Comparison of ENCODE assay signal across 12 cellular contexts in the genomic region with DNA sequence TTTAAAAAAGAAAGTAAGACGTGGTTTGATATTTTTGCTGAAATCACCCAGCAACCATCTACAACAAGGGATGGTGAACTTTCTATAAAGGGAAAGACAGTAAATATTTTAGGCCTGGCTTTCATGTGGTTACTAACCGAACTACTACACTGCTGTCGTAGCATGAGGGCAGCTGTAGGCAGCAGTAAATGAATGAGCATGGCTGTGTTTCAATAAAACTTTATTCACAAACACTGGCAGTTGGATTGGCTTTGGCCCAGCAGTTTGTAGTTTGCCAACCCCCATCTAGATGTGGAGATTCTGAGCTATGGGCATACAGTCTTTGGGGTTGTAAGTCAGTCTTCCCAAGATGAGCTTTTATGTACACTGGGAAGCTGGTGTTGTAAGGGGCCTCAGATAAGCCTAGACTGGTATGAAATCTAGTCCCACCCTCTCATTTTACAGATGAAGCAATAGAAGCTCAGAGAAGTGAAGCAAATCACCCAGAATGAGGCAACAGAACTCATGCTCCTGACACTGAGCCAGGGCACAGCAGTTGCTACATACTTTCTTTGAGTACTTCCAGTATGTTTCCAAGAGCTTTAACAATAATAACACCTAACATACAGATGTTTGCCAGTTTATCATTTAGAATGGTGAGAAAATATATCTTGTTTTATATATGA.
A peak's percentile ranks its signal among the peaks of the same experiment; 100 is the strongest.
DNase-seq lines count a peak whose midpoint lies in the region; ATAC-seq and TF ChIP-seq lines count a peak whose summit lies in the region.
"Had no signal": no experiment of that assay in that cellular context is flagged by ENCODE, and none has a peak within 500 bp of the region (broad histone marks: within the 10 kb centered on the region; RNA-seq: fewer than 3 reads in every experiment).

No MANE protein-coding gene starts in this region.

- H3K27ac ChIP-seq in adrenal gland (peak overlapping the region in 2 of 5 donors; percentile 40 to 74), gastrocnemius medialis (peak overlapping the region; percentile 65 to 79 (median 74))

- H3K27me3 ChIP-seq in BJ (ENCODE audit: control insufficient read depth, insufficient read depth, low read length) (no peaks in the 10 kb centered on the region), adrenal gland (no peaks in the 10 kb centered on the region), gastrocnemius medialis (no peaks in the 10 kb centered on the region)

- intact Hi-C loops in adrenal gland (cut with DNase I) (no loop called here), Right ventricle myocardium superior (cut with DNase I) (loop anchor here (5.0 kb wide), 2 partner anchors 131 to 201 kb away; no protein-coding TSS in a partner anchor), gastrocnemius medialis (cut with DNase I; ENCODE audit: low total_unique reads) (loop anchor here (2.0 kb wide), 1 partner anchor 138 kb away; no protein-coding TSS in a partner anchor)

- no peak overlapping the region for H3K27ac Mint-ChIP-seq in stimulated activated naive B cell treated with anti-CD40 and anti-IgM and Interleukin-4, amounts not matched to agents 10 μg/mL and 1 μg/mL and 100 μg/mL, for 72 hours

- 74 to 94% (median 89%) methylated on average over 3 of the region's 3 CpGs for WGBS in adrenal gland, 4 donors

- no peak for TF ChIP-seq POLR2A in adrenal gland (IDR thresholded peaks at IDR 0.05)
- TF ChIP-seq POLR2A in gastrocnemius medialis (IDR thresholded peaks at IDR 0.05) = no peak

- no peaks in the 10 kb centered on the region for H3K36me3 Mint-ChIP-seq in stimulated activated naive B cell treated with anti-CD40 and anti-IgM and Interleukin-4, amounts not matched to agents 10 μg/mL and 1 μg/mL and 100 μg/mL, for 72 hours

- no peak overlapping the region for H3K4me3 Mint-ChIP-seq in stimulated activated naive B cell treated with anti-CD40 and anti-IgM and Interleukin-4, amounts not matched to agents 10 μg/mL and 1 μg/mL and 100 μg/mL, for 72 hours

- H3K4me1 Mint-ChIP-seq in stimulated activated naive B cell treated with anti-CD40 and anti-IgM and Interleukin-4, amounts not matched to agents 10 μg/mL and 1 μg/mL and 100 μg/mL, for 72 hours = no peaks in the 10 kb centered on the region

- TF ChIP-seq CTCF in BJ (IDR thresholded peaks at IDR 0.05; ENCODE audit: insufficient read depth, low read depth, low read length) = no peak
- no peak for TF ChIP-seq CTCF in adrenal gland (IDR thresholded peaks at IDR 0.05)
- TF ChIP-seq CTCF in gastrocnemius medialis (IDR thresholded peaks at IDR 0.05 in 4 of 5, conservative IDR thresholded peaks at IDR 0.05 in 1 of 5) = no peak

- H3K4me1 ChIP-seq in adrenal gland (replicated peaks in 1 of 2) (peaks cover 0 to 11% of the 10 kb centered on the region in 2 donors), gastrocnemius medialis (peaks cover 15 to 29% of the 10 kb centered on the region in 2 donors)
- H3K4me1 ChIP-seq: HAP-1 had no signal

- peaks cover 7 to 11% of the 10 kb centered on the region in 2 donors for H3K9me3 Mint-ChIP-seq in stimulated activated naive B cell treated with anti-CD40 and anti-IgM and Interleukin-4, amounts not matched to agents 10 μg/mL and 1 μg/mL and 100 μg/mL, for 72 hours

- no peaks in the 10 kb centered on the region for H3K9me3 ChIP-seq in adrenal gland (replicated peaks in 1 of 3)
- H3K9me3 ChIP-seq in gastrocnemius medialis = no peaks in the 10 kb centered on the region
- H3K9me3 ChIP-seq: HAP-1 had no signal

- ATAC-seq in Right ventricle myocardium superior (ENCODE audit: poor library complexity) = peak; percentile 49
- peak; percentile 90 to 96 for ATAC-seq in gastrocnemius medialis
- ATAC-seq in GM18907 (IDR thresholded peaks at IDR 0.05; ENCODE audit: unreplicated experiment) = no peak
- ATAC-seq in stimulated activated naive B cell treated with anti-CD40 and anti-IgM and Interleukin-4, amounts not matched to agents 10 μg/mL and 1 μg/mL and 100 μg/mL, for 72 hours (replicated peaks) = no peak

- no peak overlapping the region for H3K4me3 ChIP-seq in BJ (ENCODE audit: low read depth, low read length)
- no peak overlapping the region for H3K4me3 ChIP-seq in adrenal gland
- H3K4me3 ChIP-seq in gastrocnemius medialis = no peak overlapping the region
- H3K4me3 ChIP-seq: HAP-1 had no signal

- in situ Hi-C loops in gastrocnemius medialis (cut with MboI; ENCODE audit: low sequenced_read_pairs in 4 of 4) = loop anchor here in 1 of 4 donors (25.0 kb wide), 1 partner anchor 216 kb away; a partner anchor contains a TSS

- POLR2A ChIA-PET in BJ (lab: Charles Lee) = interaction anchor here (0.6 kb wide), 1 partner anchor 92 kb away, joined by 3 read pairs; no protein-coding TSS in a partner anchor

- DNase-seq in BJ (ENCODE audit: low read depth) = peak; percentile 70
- peak; percentile 23 to 80 (median 64) for DNase-seq in adrenal gland
- peak; percentile 81 for DNase-seq in Right ventricle myocardium superior
- DNase-seq in gastrocnemius medialis = peak; percentile 79 to 90
- no peak for DNase-seq in germinal center (ENCODE audit: low spot score)
- no peak for DNase-seq in activated gamma-delta T cell treated with Interleukin-2 at 50 U/mL for 16 hours
- no peak for DNase-seq in stimulated activated naive B cell treated with anti-CD40 and anti-IgM and Interleukin-4, amounts not matched to agents 10 μg/mL and 1 μg/mL and 100 μg/mL, for 72 hours
- DNase-seq: activated CD4-positive, alpha-beta T cell treated with anti-CD3 and anti-CD28 coated beads, Interleukin-2, amount 50 U/mL, for 4 hours; anterior cingulate cortex; NCI-H2171 treated with DMSO at 0.1 percent for 48 hours had no signal

- CTCF ChIA-PET in BJ (lab: Yijun Ruan, JAX) = interaction anchor here (0.7 to 2.0 kb wide), 4 partner anchors 14 to 209 kb away, joined by 3 to 7 read pairs (median 4); no protein-coding TSS in a partner anchor

- H3K27me3 Mint-ChIP-seq in stimulated activated naive B cell treated with anti-CD40 and anti-IgM and Interleukin-4, amounts not matched to agents 10 μg/mL and 1 μg/mL and 100 μg/mL, for 72 hours = peaks cover 5 to 7% of the 10 kb centered on the region in 2 donors

- H3K36me3 ChIP-seq in BJ (ENCODE audit: control insufficient read depth, insufficient read depth, low read length) = no peaks in the 10 kb centered on the region
- no peaks in the 10 kb centered on the region for H3K36me3 ChIP-seq in adrenal gland (replicated peaks in 1 of 2)
- H3K36me3 ChIP-seq in gastrocnemius medialis = no peaks in the 10 kb centered on the region
- H3K36me3 ChIP-seq: HAP-1 had no signal

Comparison
In these comparisons a context has a peak if more than half of its experiments do, and no peak if none do; other contexts are left out.
1. DNase-seq: peak in BJ (single experiment), adrenal gland (7 of 7), Right ventricle myocardium superior (single experiment) and gastrocnemius medialis (2 of 2); none in germinal center (single experiment), activated gamma-delta T cell treated with Interleukin-2 at 50 U/mL for 16 hours (single experiment) and stimulated activated naive B cell treated with anti-CD40 and anti-IgM and Interleukin-4, amounts not matched to agents 10 μg/mL and 1 μg/mL and 100 μg/mL, for 72 hours (single experiment).
2. ATAC-seq: peak in Right ventricle myocardium superior (single experiment) and gastrocnemius medialis (2 of 2); none in GM18907 (single experiment) and stimulated activated naive B cell treated with anti-CD40 and anti-IgM and Interleukin-4, amounts not matched to agents 10 μg/mL and 1 μg/mL and 100 μg/mL, for 72 hours (0 of 2).
3. intact Hi-C loops: an anchor here in Right ventricle myocardium superior (5.0 kb wide) and gastrocnemius medialis (2.0 kb wide); none called in adrenal gland.